ENCODE assay signal across 1 cellular context in the genomic region with DNA sequence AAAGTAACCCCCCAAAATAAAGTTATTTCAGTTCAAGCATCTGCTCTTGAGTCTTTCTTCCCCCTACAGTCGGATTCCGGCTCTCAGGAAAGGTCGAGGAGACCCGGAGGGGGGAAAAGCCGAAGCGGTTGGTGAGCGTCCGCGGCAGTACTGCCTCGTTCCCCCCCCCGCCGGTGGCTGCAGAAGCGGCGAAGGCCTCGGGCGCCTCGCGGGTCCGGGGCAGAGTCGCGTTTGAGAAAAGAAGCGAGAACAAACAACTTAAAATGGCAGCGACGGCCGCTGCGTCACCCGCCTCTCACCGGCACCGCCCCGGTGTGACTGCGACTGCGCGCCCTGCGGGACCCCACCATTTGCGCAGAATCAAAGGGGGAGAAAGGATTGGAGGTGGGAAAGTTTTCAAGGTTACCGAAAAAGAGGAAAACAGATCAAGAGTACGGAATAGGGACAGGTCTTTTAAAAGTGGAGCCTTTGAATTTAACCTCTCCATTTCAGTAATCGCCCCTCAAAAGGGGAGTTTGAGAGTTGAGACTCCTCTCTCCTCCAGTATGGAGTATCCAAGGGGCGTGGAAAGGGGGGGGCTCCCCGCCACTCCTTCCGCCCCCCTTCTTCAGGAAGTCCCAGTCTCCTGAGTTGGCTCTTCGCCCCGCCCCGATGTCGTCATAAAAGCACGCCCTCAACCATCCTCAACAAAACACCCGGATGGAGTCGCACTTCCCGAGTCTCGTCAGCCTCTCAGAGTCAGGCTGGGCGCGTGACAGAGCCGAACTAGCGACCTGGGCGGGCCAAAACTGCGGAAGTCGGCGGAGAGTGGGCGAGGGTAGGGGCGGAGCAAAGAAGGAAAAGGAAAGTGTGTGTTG.
A peak's percentile ranks its signal among the peaks of the same experiment; 100 is the strongest.
TF ChIP-seq lines count a peak whose summit lies in the region.

No MANE protein-coding gene starts in this region.

TF ChIP-seq in H1, 55 proteins besides CTCF, POLR2A, EP300 and RAD21:
- TF ChIP-seq RNF2 (IDR thresholded peaks at IDR 0.05; ENCODE audit: borderline replicate concordance, low read depth, low read length, missing control alignments, poor library complexity, severe bottlenecking) (no peak), TAF1 (IDR thresholded peaks at IDR 0.05; ENCODE audit: low read depth, low read length) (peak; percentile 97), SP4 (IDR thresholded peaks at IDR 0.05; ENCODE audit: low read length) (peak; percentile 88), KDM5A (IDR thresholded peaks at IDR 0.05; ENCODE audit: low read length) (0 out of 2 replicates have a peak, but pooled peaks have one; percentile 43), SIRT6 (IDR thresholded peaks at IDR 0.05; ENCODE audit: low read length) (no peak), NRF1 (IDR thresholded peaks at IDR 0.05; ENCODE audit: low read depth, low read length) (peak; percentile 52), CEBPB (IDR thresholded peaks at IDR 0.05; ENCODE audit: low read depth, low read length) (peak; percentile 50; the same call in 1 of the 2 replicates), HDAC6 (IDR thresholded peaks at IDR 0.05; ENCODE audit: low read depth, low read length) (no peak), ASH2L (IDR thresholded peaks at IDR 0.05; ENCODE audit: low read length) (peak; percentile 78), YY1 (IDR thresholded peaks at IDR 0.05; ENCODE audit: low read depth, low read length) (peak; percentile 92), TAF7 (optimal IDR thresholded peaks at IDR 0.05; ENCODE audit: borderline replicate concordance, low read depth, low read length) (peak; percentile 98), ZNF274 (IDR thresholded peaks at IDR 0.05; ENCODE audit: borderline replicate concordance, extremely low read depth, low read length) (no peak), JUND (IDR thresholded peaks at IDR 0.05; ENCODE audit: low read length) (peak; percentile 98), CHD1 (IDR thresholded peaks at IDR 0.05; ENCODE audit: low read depth, low read length) (peak; percentile 98), SIX5 (IDR thresholded peaks at IDR 0.05; ENCODE audit: low read depth, low read length) (peak; percentile 47), CREB1 (IDR thresholded peaks at IDR 0.05) (peak; percentile 96), SRF (IDR thresholded peaks at IDR 0.05; ENCODE audit: low read depth, low read length) (peak; percentile 19; the same call in 1 of the 2 replicates), RBBP5 (IDR thresholded peaks at IDR 0.05; ENCODE audit: borderline replicate concordance, low read depth, low read length) (no peak; the same call in 1 of the 2 replicates), KDM4A (IDR thresholded peaks at IDR 0.05; ENCODE audit: low read depth, low read length, severe bottlenecking) (peak; percentile 77), SIN3A (conservative IDR thresholded peaks at IDR 0.05 in 1 of 2, IDR thresholded peaks at IDR 0.05 in 1 of 2; ENCODE audit: low read depth in 1 of 2, low read length in 2 of 2) (peak in 1 of 2 experiments; percentile 82; a peak in 2 of 4 replicates), POLR2AphosphoS5 (IDR thresholded peaks at IDR 0.05; ENCODE audit: low read depth, low read length) (peak; percentile 97), TBP (IDR thresholded peaks at IDR 0.05; ENCODE audit: low read depth, low read length) (peak; percentile 96), EGR1 (IDR thresholded peaks at IDR 0.05; ENCODE audit: borderline replicate concordance, low read depth, low read length) (peak; percentile 71), TCF12 (IDR thresholded peaks at IDR 0.05; ENCODE audit: low read depth, low read length) (0 out of 2 replicates have a peak, but pooled peaks have one; percentile 34), RXRA (IDR thresholded peaks at IDR 0.05; ENCODE audit: insufficient read depth, low read depth, low read length) (no peak), SP1 (IDR thresholded peaks at IDR 0.05; ENCODE audit: low read depth, low read length) (peak; percentile 85), PHF8 (conservative IDR thresholded peaks at IDR 0.05; ENCODE audit: low read depth, low read length) (peak; percentile 93), GTF2F1 (IDR thresholded peaks at IDR 0.05; ENCODE audit: borderline replicate concordance, low read depth, low read length) (peak; percentile 93), HDAC2 (IDR thresholded peaks at IDR 0.05; ENCODE audit: borderline replicate concordance in 1 of 2, low read depth in 2 of 2, low read length in 2 of 2) (no peak), POU5F1 (IDR thresholded peaks at IDR 0.05; ENCODE audit: low read depth, low read length) (no peak), CBX5 (IDR thresholded peaks at IDR 0.05; ENCODE audit: low read depth, low read length) (no peak)
- TF ChIP-seq, protein P1, sequence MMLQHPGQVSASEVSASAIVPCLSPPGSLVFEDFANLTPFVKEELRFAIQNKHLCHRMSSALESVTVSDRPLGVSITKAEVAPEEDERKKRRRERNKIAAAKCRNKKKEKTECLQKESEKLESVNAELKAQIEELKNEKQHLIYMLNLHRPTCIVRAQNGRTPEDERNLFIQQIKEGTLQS (IDR thresholded peaks at IDR 0.05; ENCODE audit: insufficient read depth, low read depth, low read length): peak; percentile 68; the same call in 1 of the 2 replicates
- TF ChIP-seq, protein P2, sequence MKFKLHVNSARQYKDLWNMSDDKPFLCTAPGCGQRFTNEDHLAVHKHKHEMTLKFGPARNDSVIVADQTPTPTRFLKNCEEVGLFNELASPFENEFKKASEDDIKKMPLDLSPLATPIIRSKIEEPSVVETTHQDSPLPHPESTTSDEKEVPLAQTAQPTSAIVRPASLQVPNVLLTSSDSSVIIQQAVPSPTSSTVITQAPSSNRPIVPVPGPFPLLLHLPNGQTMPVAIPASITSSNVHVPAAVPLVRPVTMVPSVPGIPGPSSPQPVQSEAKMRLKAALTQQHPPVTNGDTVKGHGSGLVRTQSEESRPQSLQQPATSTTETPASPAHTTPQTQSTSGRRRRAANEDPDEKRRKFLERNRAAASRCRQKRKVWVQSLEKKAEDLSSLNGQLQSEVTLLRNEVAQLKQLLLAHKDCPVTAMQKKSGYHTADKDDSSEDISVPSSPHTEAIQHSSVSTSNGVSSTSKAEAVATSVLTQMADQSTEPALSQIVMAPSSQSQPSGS (IDR thresholded peaks at IDR 0.05; ENCODE audit: low read length): 0 out of 2 replicates have a peak, but pooled peaks have one; percentile 45
- TF ChIP-seq, protein P3, sequence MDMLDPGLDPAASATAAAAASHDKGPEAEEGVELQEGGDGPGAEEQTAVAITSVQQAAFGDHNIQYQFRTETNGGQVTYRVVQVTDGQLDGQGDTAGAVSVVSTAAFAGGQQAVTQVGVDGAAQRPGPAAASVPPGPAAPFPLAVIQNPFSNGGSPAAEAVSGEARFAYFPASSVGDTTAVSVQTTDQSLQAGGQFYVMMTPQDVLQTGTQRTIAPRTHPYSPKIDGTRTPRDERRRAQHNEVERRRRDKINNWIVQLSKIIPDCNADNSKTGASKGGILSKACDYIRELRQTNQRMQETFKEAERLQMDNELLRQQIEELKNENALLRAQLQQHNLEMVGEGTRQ (IDR thresholded peaks at IDR 0.05; ENCODE audit: low read length): peak; percentile 61
- TF ChIP-seq, protein P4, sequence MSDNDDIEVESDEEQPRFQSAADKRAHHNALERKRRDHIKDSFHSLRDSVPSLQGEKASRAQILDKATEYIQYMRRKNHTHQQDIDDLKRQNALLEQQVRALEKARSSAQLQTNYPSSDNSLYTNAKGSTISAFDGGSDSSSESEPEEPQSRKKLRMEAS (IDR thresholded peaks at IDR 0.05): peak; percentile 50
TF ChIP-seq in H1: peak in this region for 26.
